22 cellular contexts compared by ENCODE assay signal in the genomic region with DNA sequence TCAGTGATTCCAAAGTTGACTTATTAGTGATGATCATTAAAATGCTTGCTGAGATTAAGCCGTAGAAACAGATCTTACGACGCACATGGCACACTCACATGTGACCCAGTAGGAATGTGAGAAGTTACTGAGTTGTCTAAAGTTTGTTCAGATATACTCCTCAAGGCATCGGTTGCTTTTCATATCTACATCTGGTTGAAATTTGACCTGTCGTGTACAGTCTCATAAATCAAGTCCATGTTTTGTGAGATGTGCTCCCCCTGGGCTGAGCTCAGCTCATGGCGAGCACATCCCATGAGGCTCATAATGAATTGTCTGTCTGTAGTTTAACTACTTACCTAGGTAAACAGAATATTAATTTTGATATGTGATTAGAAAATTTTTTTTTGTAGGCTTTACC.
A peak's percentile ranks its signal among the peaks of the same experiment; 100 is the strongest.
DNase-seq lines count a peak whose midpoint lies in the region; ATAC-seq, FAIRE-seq and TF ChIP-seq lines count a peak whose summit lies in the region.
"Had no signal": no experiment of that assay in that cellular context is flagged by ENCODE, and none has a peak within 500 bp of the region (broad histone marks: within the 10 kb centered on the region; RNA-seq: fewer than 3 reads in every experiment).

No MANE protein-coding gene starts in this region.

- BruUV-seq in K562 (replicated peaks; lab: Mats Ljungman, UMichigan), result no TSS peak

- no peaks in the 10 kb centered on the region for H3F3A ChIP-seq in SK-N-SH (replicated peaks; ENCODE audit: insufficient read depth)

- no peaks in the 10 kb centered on the region; a peak in 1 of 4 replicates for H3K4me1 ChIP-seq in SK-N-SH (ENCODE audit: control insufficient read depth in 1 of 2, insufficient read depth in 2 of 2, low read depth in 1 of 2, low read length in 1 of 2)
- H3K4me1 ChIP-seq in K562 (replicated peaks in 1 of 2; ENCODE audit: control insufficient read depth in 2 of 2, insufficient read depth in 2 of 2, low read length in 2 of 2), result peaks cover 0 to 3% of the 10 kb centered on the region in 2 experiments; a peak in 1 of 5 replicates
- H3K4me1 ChIP-seq in transverse colon, result no peaks in the 10 kb centered on the region

- H3K27ac ChIP-seq in SK-N-SH (ENCODE audit: low read depth in 2 of 2, low read length in 1 of 2) (no peak overlapping the region), K562 (ENCODE audit: extremely low read depth, low read depth, low read length) (no peak overlapping the region), transverse colon (no peak overlapping the region)
- H3K27ac ChIP-seq: hepatocyte, WERI-Rb-1 had no signal

- POLR2A ChIA-PET in SK-N-SH (lab: Yijun Ruan, JAX) (no interaction called here), K562 (lab: Yijun Ruan, JAX) (no interaction called here)

- H3K36me3 ChIP-seq in SK-N-SH (replicated peaks in 1 of 2; ENCODE audit: control insufficient read depth in 1 of 2, insufficient read depth in 2 of 2, low read length in 1 of 2) (peaks cover 52 to 69% of the 10 kb centered on the region in 2 experiments), K562 (ENCODE audit: control insufficient read depth, insufficient read depth, low read length) (peaks cover 94% of the 10 kb centered on the region; the same call in 2 of the 3 replicates), transverse colon (peaks cover 0 to 37% (median 15%) of the 10 kb centered on the region in 4 donors)

- no peaks in the 10 kb centered on the region for H3K27me3 Mint-ChIP-seq in IgD-negative memory B cell
- H3K27me3 Mint-ChIP-seq in stimulated activated memory B cell treated with anti-CD40 and anti-IgM and Interleukin-4, amounts not matched to agents 10 μg/mL and 1 μg/mL and 100 μg/mL, for 72 hours, result no peaks in the 10 kb centered on the region

- intact Hi-C loops in K562 (cut with micrococcal nuclease), result no loop called here
- intact Hi-C loops in transverse colon (cut with DNase I; ENCODE audit: low total_unique reads), result no loop called here

- no peaks in the 10 kb centered on the region for H3K27me3 ChIP-seq in SK-N-SH (ENCODE audit: insufficient read depth)
- H3K27me3 ChIP-seq in K562 (ENCODE audit: control insufficient read depth in 2 of 2, insufficient read depth in 2 of 2, low read length in 2 of 2), result no peaks in the 10 kb centered on the region
- H3K27me3 ChIP-seq in transverse colon, result no peaks in the 10 kb centered on the region
- H3K27me3 ChIP-seq: hepatocyte had no signal

- no peak for FAIRE-seq in K562 (lab: Jason Lieb, UNC)
- FAIRE-seq: endothelial cell of umbilical vein had no signal

- H4K20me1 ChIP-seq in SK-N-SH (ENCODE audit: insufficient read depth) (no peaks in the 10 kb centered on the region), K562 (replicated peaks; ENCODE audit: control insufficient read depth, insufficient read depth, low read length) (no peaks in the 10 kb centered on the region)

- TF ChIP-seq POLR2A in K562 (conservative IDR thresholded peaks at IDR 0.05) (no peak), transverse colon (IDR thresholded peaks at IDR 0.05) (no peak)

- no peaks in the 10 kb centered on the region for H3K9me1 ChIP-seq in K562 (ENCODE audit: control insufficient read depth, insufficient read depth, low read length)

- TF ChIP-seq CTCF in SK-N-SH (IDR thresholded peaks at IDR 0.05), result no peak
- no peak for TF ChIP-seq CTCF in K562 (IDR thresholded peaks at IDR 0.05 in 2 of 3, conservative IDR thresholded peaks at IDR 0.05 in 1 of 3; ENCODE audit: insufficient read depth in 2 of 3, low read depth in 1 of 3, low read length in 3 of 3)
- TF ChIP-seq CTCF in transverse colon (IDR thresholded peaks at IDR 0.05), result no peak

- TF ChIP-seq EP300 in SK-N-SH (IDR thresholded peaks at IDR 0.05; ENCODE audit: borderline replicate concordance in 1 of 2, low read depth in 1 of 2, low read length in 1 of 2) (no peak), K562 (IDR thresholded peaks at IDR 0.05; ENCODE audit: low read length) (no peak), transverse colon (IDR thresholded peaks at IDR 0.05; ENCODE audit: low read depth) (no peak)

- no peaks in the 10 kb centered on the region for H3K9me2 ChIP-seq in SK-N-SH

- TF ChIP-seq RAD21 in SK-N-SH (IDR thresholded peaks at IDR 0.05; ENCODE audit: low read length) (no peak), K562 (CRISPR knock-in tag; conservative IDR thresholded peaks at IDR 0.05 in 1 of 2, IDR thresholded peaks at IDR 0.05 in 1 of 2) (no peak)

- peak; percentile 49 for ATAC-seq in SK-N-SH treated with all-trans-retinoic acid at 6 μM for 48 hours
- ATAC-seq in K562, result peak; percentile 50; the same call in 2 of the 3 replicates
- no peak for ATAC-seq in stimulated activated memory B cell treated with anti-CD40 and anti-IgM and Interleukin-4, amounts not matched to agents 10 μg/mL and 1 μg/mL and 100 μg/mL, for 72 hours
- no peak for ATAC-seq in GM18520 (IDR thresholded peaks at IDR 0.05; ENCODE audit: unreplicated experiment)
- ATAC-seq: left ventricle myocardium superior had no signal

- peak overlapping the region; percentile 57 to 97 (median 93) for H3K27ac Mint-ChIP-seq in IgD-negative memory B cell
- H3K27ac Mint-ChIP-seq in stimulated activated memory B cell treated with anti-CD40 and anti-IgM and Interleukin-4, amounts not matched to agents 10 μg/mL and 1 μg/mL and 100 μg/mL, for 72 hours, result peak overlapping the region; percentile 93
- H3K27ac Mint-ChIP-seq: T-helper 1 cell treated with Interleukin-12 subunit alpha and Interleukin-12 subunit beta and Interleukin-4 antibody, amounts not matched to agents 30 μg/mL and 1 μg/mL, for 36 hours had no signal

- H3K36me3 Mint-ChIP-seq in IgD-negative memory B cell, result peaks cover 18% of the 10 kb centered on the region
- peaks cover 57% of the 10 kb centered on the region for H3K36me3 Mint-ChIP-seq in stimulated activated memory B cell treated with anti-CD40 and anti-IgM and Interleukin-4, amounts not matched to agents 10 μg/mL and 1 μg/mL and 100 μg/mL, for 72 hours

- WGBS in SK-N-SH (ENCODE audit: low lambda C conversion rate), result 82% methylated on average over 6 of the region's 6 CpGs
- 62% methylated on average over 6 of the region's 6 CpGs for WGBS in K562 (ENCODE audit: insufficient coverage, low coverage, missing lambda C conversion rate)
- 89 to 93% methylated on average over 2 to 6 of the region's 6 CpGs for WGBS in transverse colon (ENCODE audit: low coverage in 1 of 2), 2 donors

- DNase-seq in SK-N-SH, result no peak
- DNase-seq in K562 (ENCODE audit: extremely low read depth in 1 of 4, low spot score in 3 of 4), result no peak
- DNase-seq in NCI-H1105 (lab: John Stamatoyannopoulos, UW), result no peak
- DNase-seq in transverse colon, result no peak
- DNase-seq: activated CD4-positive, alpha-beta T cell treated with anti-CD3 and anti-CD28 coated beads, Interleukin-2, amount 50 U/mL, for 4 hours; amniotic stem cell; dermis blood vessel endothelial cell; GDM1; left ventricle myocardium superior; NCI-H1930; SHP77 had no signal

- CTCF ChIA-PET in SK-N-SH (lab: Yijun Ruan, JAX), result no interaction called here
- CTCF ChIA-PET in K562 (lab: Yijun Ruan, JAX; ENCODE audit: low intra/inter-chr PET ratio), result no interaction called here

- no peaks in the 10 kb centered on the region for H3K9me3 Mint-ChIP-seq in IgD-negative memory B cell
- H3K9me3 Mint-ChIP-seq in stimulated activated memory B cell treated with anti-CD40 and anti-IgM and Interleukin-4, amounts not matched to agents 10 μg/mL and 1 μg/mL and 100 μg/mL, for 72 hours, result peaks cover 5% of the 10 kb centered on the region
- H3K9me3 Mint-ChIP-seq: T-helper 1 cell treated with Interleukin-12 subunit alpha and Interleukin-12 subunit beta and Interleukin-4 antibody, amounts not matched to agents 30 μg/mL and 1 μg/mL, for 36 hours had no signal

- peaks cover 34 to 41% (median 40%) of the 10 kb centered on the region in 3 donors for H3K4me1 Mint-ChIP-seq in IgD-negative memory B cell
- H3K4me1 Mint-ChIP-seq in stimulated activated memory B cell treated with anti-CD40 and anti-IgM and Interleukin-4, amounts not matched to agents 10 μg/mL and 1 μg/mL and 100 μg/mL, for 72 hours, result peaks cover 52% of the 10 kb centered on the region

- H3K9me3 ChIP-seq in SK-N-SH, result no peaks in the 10 kb centered on the region
- H3K9me3 ChIP-seq in K562 (replicated peaks; ENCODE audit: control insufficient read depth, insufficient read depth, low read depth, low read length), result no peaks in the 10 kb centered on the region
- no peaks in the 10 kb centered on the region for H3K9me3 ChIP-seq in transverse colon
- H3K9me3 ChIP-seq: mucosa of descending colon had no signal

- H3K4me3 ChIP-seq in SK-N-SH (ENCODE audit: low read depth in 2 of 2, low read length in 1 of 2) (no peak overlapping the region), K562 (no peak overlapping the region), transverse colon (no peak overlapping the region)
- H3K4me3 ChIP-seq: hepatocyte, mucosa of descending colon, smooth muscle cell had no signal

- H3K4me2 ChIP-seq in SK-N-SH (no peak overlapping the region), K562 (ENCODE audit: insufficient read depth, low read length) (no peak overlapping the region)
- H3K4me2 ChIP-seq: hepatocyte, smooth muscle cell had no signal

- H2AFZ ChIP-seq in SK-N-SH (ENCODE audit: low read depth) (no peak overlapping the region), K562 (ENCODE audit: low read depth, low read length) (no peak overlapping the region)
- H2AFZ ChIP-seq: hepatocyte had no signal

- in situ Hi-C loops in K562 (cut with MboI), result no loop called here
- in situ Hi-C loops in transverse colon (cut with MboI; ENCODE audit: low pct_ligation_motif_present in 1 of 4, low pct_unique_long_range_greater_than_20kb in 1 of 4, low sequenced_read_pairs in 3 of 4), result no loop called here

- no peak overlapping the region for H3K9ac ChIP-seq in SK-N-SH
- H3K9ac ChIP-seq in K562 (ENCODE audit: insufficient read depth in 1 of 2, low read depth in 2 of 2, low read length in 2 of 2), result no peak overlapping the region

- no peaks in the 10 kb centered on the region for H3K79me2 ChIP-seq in SK-N-SH (ENCODE audit: insufficient read depth)
- no peaks in the 10 kb centered on the region for H3K79me2 ChIP-seq in K562 (ENCODE audit: control insufficient read depth, insufficient read depth, low read length)

- H3K4me3 Mint-ChIP-seq in IgD-negative memory B cell, result peak overlapping the region in 1 of 4 donors; percentile 88
- no peak overlapping the region for H3K4me3 Mint-ChIP-seq in stimulated activated memory B cell treated with anti-CD40 and anti-IgM and Interleukin-4, amounts not matched to agents 10 μg/mL and 1 μg/mL and 100 μg/mL, for 72 hours
- H3K4me3 Mint-ChIP-seq: CD14-positive monocyte; T-helper 1 cell treated with Interleukin-12 subunit alpha and Interleukin-12 subunit beta and Interleukin-4 antibody, amounts not matched to agents 30 μg/mL and 1 μg/mL, for 36 hours had no signal

TF ChIP-seq in SK-N-SH treated with all-trans-retinoic acid at 6 μM for 48 hours, 23 proteins besides CTCF, POLR2A, EP300 and RAD21 (continues in another document):
- TF ChIP-seq RARB (CRISPR knock-in tag; IDR thresholded peaks at IDR 0.05) (no peak), BACH2 (CRISPR knock-in tag; IDR thresholded peaks at IDR 0.05; ENCODE audit: borderline replicate concordance) (no peak)

TF ChIP-seq in SK-N-SH, 30 proteins besides CTCF, POLR2A, EP300 and RAD21 (continues in another document):
- TF ChIP-seq FOXM1 (IDR thresholded peaks at IDR 0.05; ENCODE audit: low read depth) (no peak), TEAD4 (IDR thresholded peaks at IDR 0.05; ENCODE audit: borderline replicate concordance, insufficient read depth) (no peak)

TF ChIP-seq in K562, 482 proteins besides CTCF, POLR2A, EP300 and RAD21 (continues in another document):
- peak; percentile 85 for TF ChIP-seq MEIS2 (IDR thresholded peaks at IDR 0.05; ENCODE audit: partially characterized antibody)
- TF ChIP-seq DNMT1 (IDR thresholded peaks at IDR 0.05), result no peak

Comparison
In these comparisons a context has a peak if more than half of its experiments do, and no peak if none do; other contexts are left out.
1. ATAC-seq: peak in SK-N-SH treated with all-trans-retinoic acid at 6 μM for 48 hours (single experiment) and K562 (single experiment); none in stimulated activated memory B cell treated with anti-CD40 and anti-IgM and Interleukin-4, amounts not matched to agents 10 μg/mL and 1 μg/mL and 100 μg/mL, for 72 hours (single experiment) and GM18520 (single experiment).